Comparison of ENCODE assay signal across 18 cellular contexts in genomic region chr10:101597036-101597435, GRCh38.
"Had no signal": no experiment of that assay in that cellular context is flagged by ENCODE, and none has a peak within 500 bp of the region (broad histone marks: within the 10 kb centered on the region; RNA-seq: fewer than 3 reads in every experiment).

No MANE protein-coding gene starts in this region.

- H3K4me1 ChIP-seq: sigmoid colon had no signal

- H3K4me1 Mint-ChIP-seq: activated naive CD8-positive, alpha-beta T cell treated with anti-CD3 and anti-CD28 coated beads, Interleukin-2, amount 10 ng/mL, durations not matched to agents 7 days and 5 days; central memory CD8-positive, alpha-beta T cell; mesothelial cell of epicardium had no signal

- H3K4me3 ChIP-seq: lung, sigmoid colon, thoracic aorta, upper lobe of left lung had no signal

- ATAC-seq: natural killer cell treated with Interleukin-12 subunit alpha and Interleukin-12 subunit beta and Interleukin-15 and Interleukin-18, amount 100 ng/mL, for 72 hours; stimulated activated naive B cell treated with anti-CD40 and anti-IgM and Interleukin-4, amounts not matched to agents 10 μg/mL and 1 μg/mL and 100 μg/mL, for 72 hours had no signal

- H3K36me3 Mint-ChIP-seq: activated CD4-positive, alpha-beta memory T cell treated with anti-CD3 and anti-CD28 coated beads for 36 hours; activated naive CD8-positive, alpha-beta T cell treated with anti-CD3 and anti-CD28 coated beads, Interleukin-2, amount 10 ng/mL, durations not matched to agents 7 days and 5 days; natural killer cell treated with Interleukin-12 subunit alpha and Interleukin-12 subunit beta and Interleukin-15 and Interleukin-18, amount 100 ng/mL, for 72 hours had no signal

- H3K27ac ChIP-seq: sigmoid colon, thoracic aorta, upper lobe of left lung had no signal

- DNase-seq: activated CD4-positive, alpha-beta memory T cell treated with anti-CD3 and anti-CD28 coated beads for 36 hours; activated CD4-positive, alpha-beta T cell treated with anti-CD3 and anti-CD28 coated beads for 4 hours; activated naive CD8-positive, alpha-beta T cell treated with anti-CD3 and anti-CD28 coated beads, Interleukin-2, amount 10 ng/mL, durations not matched to agents 7 days and 5 days; activated T-cell treated with anti-CD3 and anti-CD28 coated beads for 4 hours; amygdala; cortex of kidney; effector memory CD4-positive, alpha-beta T cell; islet precursor cell; nucleus accumbens; sigmoid colon; stimulated activated naive B cell treated with anti-CD40 and anti-IgM and Interleukin-4, amounts not matched to agents 10 μg/mL and 1 μg/mL and 100 μg/mL, for 72 hours; T-helper 2 cell; upper lobe of left lung had no signal

- H3K4me3 Mint-ChIP-seq: activated CD4-positive, alpha-beta memory T cell treated with anti-CD3 and anti-CD28 coated beads for 36 hours; activated naive CD8-positive, alpha-beta T cell treated with anti-CD3 and anti-CD28 coated beads, Interleukin-2, amount 10 ng/mL, durations not matched to agents 7 days and 5 days; central memory CD8-positive, alpha-beta T cell; mesothelial cell of epicardium; natural killer cell treated with Interleukin-12 subunit alpha and Interleukin-12 subunit beta and Interleukin-15 and Interleukin-18, amount 100 ng/mL, for 72 hours; stimulated activated naive B cell treated with anti-CD40 and anti-IgM and Interleukin-4, amounts not matched to agents 10 μg/mL and 1 μg/mL and 100 μg/mL, for 72 hours had no signal

- H3K9me3 Mint-ChIP-seq: activated CD4-positive, alpha-beta memory T cell treated with anti-CD3 and anti-CD28 coated beads for 36 hours; activated naive CD8-positive, alpha-beta T cell treated with anti-CD3 and anti-CD28 coated beads, Interleukin-2, amount 10 ng/mL, durations not matched to agents 7 days and 5 days; central memory CD8-positive, alpha-beta T cell; mesothelial cell of epicardium; natural killer cell treated with Interleukin-12 subunit alpha and Interleukin-12 subunit beta and Interleukin-15 and Interleukin-18, amount 100 ng/mL, for 72 hours; stimulated activated naive B cell treated with anti-CD40 and anti-IgM and Interleukin-4, amounts not matched to agents 10 μg/mL and 1 μg/mL and 100 μg/mL, for 72 hours had no signal

- H3K9me3 ChIP-seq: sigmoid colon, thoracic aorta, upper lobe of left lung had no signal

- H3K27ac Mint-ChIP-seq: activated CD4-positive, alpha-beta memory T cell treated with anti-CD3 and anti-CD28 coated beads for 36 hours; activated naive CD8-positive, alpha-beta T cell treated with anti-CD3 and anti-CD28 coated beads, Interleukin-2, amount 10 ng/mL, durations not matched to agents 7 days and 5 days; mesothelial cell of epicardium; natural killer cell treated with Interleukin-12 subunit alpha and Interleukin-12 subunit beta and Interleukin-15 and Interleukin-18, amount 100 ng/mL, for 72 hours; stimulated activated naive B cell treated with anti-CD40 and anti-IgM and Interleukin-4, amounts not matched to agents 10 μg/mL and 1 μg/mL and 100 μg/mL, for 72 hours had no signal

- H3K27me3 Mint-ChIP-seq: activated CD4-positive, alpha-beta memory T cell treated with anti-CD3 and anti-CD28 coated beads for 36 hours; activated naive CD8-positive, alpha-beta T cell treated with anti-CD3 and anti-CD28 coated beads, Interleukin-2, amount 10 ng/mL, durations not matched to agents 7 days and 5 days; central memory CD8-positive, alpha-beta T cell; natural killer cell treated with Interleukin-12 subunit alpha and Interleukin-12 subunit beta and Interleukin-15 and Interleukin-18, amount 100 ng/mL, for 72 hours; stimulated activated naive B cell treated with anti-CD40 and anti-IgM and Interleukin-4, amounts not matched to agents 10 μg/mL and 1 μg/mL and 100 μg/mL, for 72 hours had no signal

- H3K27me3 ChIP-seq: sigmoid colon, upper lobe of left lung had no signal

- H3K36me3 ChIP-seq: thoracic aorta had no signal
